In the genomic region with DNA sequence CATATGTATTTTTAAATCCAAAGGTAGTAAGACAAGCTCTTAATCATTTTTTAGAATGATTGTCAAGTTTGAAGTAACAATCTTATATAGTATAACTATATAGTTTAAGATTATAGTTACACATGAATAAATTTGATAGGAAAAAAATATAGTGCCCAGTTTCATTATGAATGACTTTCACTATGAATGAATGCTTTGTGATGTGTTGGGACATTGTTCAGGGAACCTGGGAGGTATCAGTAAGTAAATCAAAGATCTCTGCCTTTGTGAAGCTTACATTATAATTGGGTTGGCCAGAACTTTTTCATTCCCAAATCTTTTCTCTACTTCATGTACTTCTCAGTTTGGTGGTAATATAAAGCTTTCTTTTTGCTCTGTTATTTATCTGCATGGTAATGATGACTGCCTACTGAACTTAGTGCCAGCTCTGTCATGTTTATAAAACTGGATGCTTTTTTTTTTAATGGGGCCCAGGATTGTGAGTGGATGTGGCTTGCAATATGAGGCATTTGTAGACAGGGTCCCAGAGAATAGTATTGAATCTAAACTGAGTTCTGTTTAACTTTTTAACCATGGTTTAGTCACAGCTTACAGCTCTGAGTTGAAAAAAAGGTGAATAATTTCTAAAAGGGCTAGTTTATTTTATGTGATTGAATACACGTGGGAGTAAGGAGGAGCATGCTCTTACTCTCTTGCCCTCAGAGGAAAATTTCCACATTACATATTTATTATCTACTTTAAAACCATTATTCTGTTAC, we compare ENCODE assay signal across 16 cellular contexts. TPM values are rescaled to one million over a fixed set of nuclear protein-coding genes. Genes with fewer than 3 reads are reported as not detected.
A peak's percentile ranks its signal among the peaks of the same experiment; 100 is the strongest.
DNase-seq lines count a peak whose midpoint lies in the region; ATAC-seq, FAIRE-seq and TF ChIP-seq lines count a peak whose summit lies in the region.
"Had no signal": no experiment of that assay in that cellular context is flagged by ENCODE, and none has a peak within 500 bp of the region (broad histone marks: within the 10 kb centered on the region; RNA-seq: fewer than 3 reads in every experiment).

No MANE protein-coding gene starts in this region.

- H3K4me3 ChIP-seq in smooth muscle cell = no peak overlapping the region
- H3K4me3 ChIP-seq: coronary artery, psoas muscle, testis had no signal

- H3K36me3 ChIP-seq in smooth muscle cell (ENCODE audit: low read depth) = peaks cover 50% of the 10 kb centered on the region

- H3K4me2 ChIP-seq in smooth muscle cell = no peak overlapping the region

- DNase-seq in activated CD8-positive, alpha-beta memory T cell treated with anti-CD3 and anti-CD28 coated beads, Interleukin-2, amount 10 ng/mL, durations not matched to agents 7 days and 5 days = no peak
- DNase-seq in activated CD8-positive, alpha-beta memory T cell treated with anti-CD3 and anti-CD28 coated beads, Interleukin-2, amount 50 U/mL, for 4 hours = no peak
- no peak for DNase-seq in activated B cell treated with CpG ODN at 0.5 μM for 24 hours
- DNase-seq in fibroblast of peridontal ligament (ENCODE audit: extremely low read depth) = peak; percentile 50
- DNase-seq in smooth muscle cell (lab: John Stamatoyannopoulos, UW; ENCODE audit: unreplicated experiment) = no peak
- DNase-seq in mesenteric fat pad (ENCODE audit: low spot score) = no peak
- DNase-seq in D721Med (ENCODE audit: insufficient read length, low spot score) = no peak
- DNase-seq in anterior cingulate cortex (lab: John Stamatoyannopoulos, UW) = no peak
- DNase-seq: KG1, NCI-H1105, NCI-H2227 treated with DMSO at 0.1 percent for 48 hours, psoas muscle, SHP77 treated with DMSO at 0.1 percent for 48 hours, testis had no signal

- TF ChIP-seq CTCF in activated B cell treated with CpG ODN at 0.5 μM for 24 hours (IDR thresholded peaks at IDR 0.05) = no peak
- no peak for TF ChIP-seq CTCF in smooth muscle cell (IDR thresholded peaks at IDR 0.05; ENCODE audit: borderline replicate concordance, insufficient read depth, poor library complexity, severe bottlenecking)
- no peak for TF ChIP-seq CTCF in D721Med (IDR thresholded peaks at IDR 0.05; ENCODE audit: insufficient read depth, missing control alignments)

- H3K4me1 Mint-ChIP-seq in activated CD8-positive, alpha-beta memory T cell treated with anti-CD3 and anti-CD28 coated beads, Interleukin-2, amount 10 ng/mL, durations not matched to agents 7 days and 5 days = peaks cover 20% of the 10 kb centered on the region
- no peaks in the 10 kb centered on the region for H3K4me1 Mint-ChIP-seq in activated B cell treated with CpG ODN at 0.5 μM for 24 hours

- FAIRE-seq in D721Med (lab: Jason Lieb, UNC) = no peak
- FAIRE-seq: keratinocyte had no signal

- H3K27me3 ChIP-seq in smooth muscle cell (ENCODE audit: low read depth) = no peaks in the 10 kb centered on the region
- H3K27me3 ChIP-seq: testis had no signal

- peak; percentile 66 for ATAC-seq in activated CD8-positive, alpha-beta memory T cell treated with anti-CD3 and anti-CD28 coated beads, Interleukin-2, amount 10 ng/mL, durations not matched to agents 7 days and 5 days
- no peak for ATAC-seq in activated B cell treated with CpG ODN at 0.5 μM for 24 hours (ENCODE audit: low read depth)
- ATAC-seq: psoas muscle had no signal

- intact Hi-C loops in activated B cell treated with CpG ODN at 0.5 μM for 24 hours (cut with micrococcal nuclease) = loop anchor here (1.0 to 10.0 kb wide), 2 partner anchors 12 to 119 kb away; no protein-coding TSS in a partner anchor

- H3K9me3 Mint-ChIP-seq in activated CD8-positive, alpha-beta memory T cell treated with anti-CD3 and anti-CD28 coated beads, Interleukin-2, amount 10 ng/mL, durations not matched to agents 7 days and 5 days (ENCODE audit: low read depth) = no peaks in the 10 kb centered on the region
- no peaks in the 10 kb centered on the region for H3K9me3 Mint-ChIP-seq in activated B cell treated with CpG ODN at 0.5 μM for 24 hours

- H3K36me3 Mint-ChIP-seq in activated CD8-positive, alpha-beta memory T cell treated with anti-CD3 and anti-CD28 coated beads, Interleukin-2, amount 10 ng/mL, durations not matched to agents 7 days and 5 days = peaks cover 48% of the 10 kb centered on the region
- H3K36me3 Mint-ChIP-seq in activated B cell treated with CpG ODN at 0.5 μM for 24 hours (ENCODE audit: low read depth) = peaks cover 57% of the 10 kb centered on the region

- no peak overlapping the region for H3K27ac Mint-ChIP-seq in activated CD8-positive, alpha-beta memory T cell treated with anti-CD3 and anti-CD28 coated beads, Interleukin-2, amount 10 ng/mL, durations not matched to agents 7 days and 5 days
- H3K27ac Mint-ChIP-seq in activated B cell treated with CpG ODN at 0.5 μM for 24 hours = peak overlapping the region; percentile 6

- no peaks in the 10 kb centered on the region for H3K4me1 ChIP-seq in smooth muscle cell (ENCODE audit: low read depth)
- H3K4me1 ChIP-seq: psoas muscle, testis had no signal

- no peak overlapping the region for H3K9ac ChIP-seq in smooth muscle cell (ENCODE audit: low read depth)

- H3F3A ChIP-seq in smooth muscle cell (ENCODE audit: low read depth) = peaks cover 18% of the 10 kb centered on the region

- H3K79me2 ChIP-seq in smooth muscle cell (ENCODE audit: low read depth) = peaks cover 75% of the 10 kb centered on the region

- H3K4me3 Mint-ChIP-seq in activated CD8-positive, alpha-beta memory T cell treated with anti-CD3 and anti-CD28 coated beads, Interleukin-2, amount 10 ng/mL, durations not matched to agents 7 days and 5 days = no peak overlapping the region
- no peak overlapping the region for H3K4me3 Mint-ChIP-seq in activated B cell treated with CpG ODN at 0.5 μM for 24 hours

- CTCF ChIA-PET in activated CD8-positive, alpha-beta memory T cell treated with anti-CD3 and anti-CD28 coated beads, Interleukin-2, amount 10 ng/mL, durations not matched to agents 7 days and 5 days (lab: Charles Lee) = interaction anchor here (1.0 to 1.2 kb wide), 2 partner anchors 17 to 54 kb away, joined by 3 to 6 read pairs; no protein-coding TSS in a partner anchor
- CTCF ChIA-PET in activated B cell treated with CpG ODN at 0.5 μM for 24 hours (lab: Charles Lee) = interaction anchor here (1.2 kb wide), 1 partner anchor 53 kb away, joined by 6 read pairs; no protein-coding TSS in a partner anchor

- WGBS in smooth muscle cell (ENCODE audit: low lambda C conversion rate) = 78% methylated on average over 1 of the region's 1 CpG

- peak overlapping the region; percentile 30 for H3K27ac ChIP-seq in smooth muscle cell (ENCODE audit: low read depth)
- H3K27ac ChIP-seq: psoas muscle, testis had no signal

- no peaks in the 10 kb centered on the region for H3K27me3 Mint-ChIP-seq in activated CD8-positive, alpha-beta memory T cell treated with anti-CD3 and anti-CD28 coated beads, Interleukin-2, amount 10 ng/mL, durations not matched to agents 7 days and 5 days
- H3K27me3 Mint-ChIP-seq in activated B cell treated with CpG ODN at 0.5 μM for 24 hours = no peaks in the 10 kb centered on the region

- no peaks in the 10 kb centered on the region for H3K9me3 ChIP-seq in smooth muscle cell (replicated peaks; ENCODE audit: low read depth)
- H3K9me3 ChIP-seq: psoas muscle, testis had no signal

- POLR2A ChIA-PET in activated B cell treated with CpG ODN at 0.5 μM for 24 hours (lab: Charles Lee) = no interaction called here

- no peak overlapping the region for H2AFZ ChIP-seq in smooth muscle cell (ENCODE audit: low read depth)

- peaks cover 88% of the 10 kb centered on the region for H4K20me1 ChIP-seq in smooth muscle cell (ENCODE audit: low read depth)

RNA-seq across cellular contexts. Expression of a gene that starts 23.3 kb away (rescaled TPM):
- total RNA-seq in activated CD8-positive, alpha-beta memory T cell treated with anti-CD3 and anti-CD28 coated beads, Interleukin-2, amount 10 ng/mL, durations not matched to agents 7 days and 5 days = 100 to 1,000 TPM; 187 to 191 TPM
- total RNA-seq in activated B cell treated with CpG ODN at 0.5 μM for 24 hours (212 and 255 TPM in 2 replicates), smooth muscle cell (454 and 515 TPM in 2 replicates), mesenteric fat pad (116 TPM)
- polyA plus RNA-seq in smooth muscle cell = 76.2 and 114 TPM in 2 replicates
